20 cellular contexts compared by ENCODE assay signal in the genomic region with DNA sequence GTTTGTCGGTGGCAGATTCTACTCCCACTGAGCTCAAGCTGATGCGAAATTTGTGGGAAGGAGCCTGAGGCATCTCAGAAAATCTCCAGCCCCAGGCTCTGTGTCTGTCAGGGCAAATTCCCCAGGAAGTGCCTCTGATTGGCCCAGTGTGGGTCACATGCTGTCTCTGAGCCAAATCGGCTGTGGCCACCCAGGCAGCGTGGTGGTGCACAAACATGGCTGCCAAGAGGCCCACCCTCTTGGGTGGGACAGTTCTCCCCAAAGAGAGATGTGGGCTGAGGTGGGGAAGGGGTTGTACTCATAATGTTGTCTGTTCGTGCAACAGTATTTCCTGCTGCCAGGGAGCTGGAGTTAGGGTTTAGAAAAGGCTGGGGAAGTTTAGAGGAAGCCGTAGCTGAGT.
A peak's percentile ranks its signal among the peaks of the same experiment; 100 is the strongest.
DNase-seq lines count a peak whose midpoint lies in the region; ATAC-seq, FAIRE-seq and TF ChIP-seq lines count a peak whose summit lies in the region.
"Had no signal": no experiment of that assay in that cellular context is flagged by ENCODE, and none has a peak within 500 bp of the region (broad histone marks: within the 10 kb centered on the region; RNA-seq: fewer than 3 reads in every experiment).

No MANE protein-coding gene starts in this region.

- H2BK20ac ChIP-seq in H1 (ENCODE audit: low read length), result no peak overlapping the region

- H3K27me3 ChIP-seq in DND-41 (ENCODE audit: insufficient read depth, low read length, poor library complexity), result no peaks in the 10 kb centered on the region
- peaks cover 92% of the 10 kb centered on the region for H3K27me3 ChIP-seq in PC-3 (ENCODE audit: low read length)
- H3K27me3 ChIP-seq in H1 (replicated peaks in 1 of 4; ENCODE audit: control insufficient read depth in 3 of 4, extremely low read depth in 1 of 4, insufficient read depth in 3 of 4, low read length in 3 of 4), result no peaks in the 10 kb centered on the region
- H3K27me3 ChIP-seq in CD4-positive, alpha-beta T cell (ENCODE audit: control insufficient read depth, insufficient read depth, low read length), result no peaks in the 10 kb centered on the region

- H3K36me3 Mint-ChIP-seq in CD4-positive, alpha-beta T cell (ENCODE audit: low read depth), result no peaks in the 10 kb centered on the region
- H3K36me3 Mint-ChIP-seq: CD8-positive, alpha-beta T cell; T-cell had no signal

- peak; percentile 14 for DNase-seq in DND-41
- no peak for DNase-seq in PC-3
- DNase-seq in H1 (ENCODE audit: low read depth in 1 of 2, low spot score in 2 of 2), result no peak
- DNase-seq in NCI-H128 (lab: John Stamatoyannopoulos, UW; ENCODE audit: unreplicated experiment), result no peak
- DNase-seq in CD4-positive, alpha-beta T cell, result no peak
- DNase-seq in NCI-H146 treated with DMSO at 0.1 percent for 48 hours (lab: John Stamatoyannopoulos, UW; ENCODE audit: unreplicated experiment), result no peak
- DNase-seq: 8988T; BE2C; CD8-positive, alpha-beta T cell; DMS79 treated with DMSO at 0.1 percent for 48 hours; GF-D8; H7; NCI-H1092 treated with DMSO at 0.1 percent for 48 hours; NCI-H187; PC-9; T-cell had no signal

- H2BK12ac ChIP-seq in H1 (ENCODE audit: low read depth, low read length), result no peak overlapping the region

- no peak overlapping the region for H4K91ac ChIP-seq in H1 (replicated peaks; ENCODE audit: insufficient read length, low read length)

- H3K9ac ChIP-seq in DND-41 (ENCODE audit: low read depth, low read length), result no peak overlapping the region
- H3K9ac ChIP-seq in PC-3 (ENCODE audit: low read length), result no peak overlapping the region
- H3K9ac ChIP-seq in H1 (replicated peaks in 1 of 4; ENCODE audit: extremely low read depth in 1 of 4, low read depth in 3 of 4, low read length in 3 of 4), result no peak overlapping the region

- H3K4ac ChIP-seq in H1 (replicated peaks; ENCODE audit: insufficient read length, low read depth, low read length), result no peak overlapping the region

- H3K18ac ChIP-seq in H1 (ENCODE audit: extremely low read depth, low read length), result no peak overlapping the region

- H2AFZ ChIP-seq in DND-41 (ENCODE audit: low read depth, low read length), result no peak overlapping the region
- H2AFZ ChIP-seq in PC-3 (ENCODE audit: low read length), result no peak overlapping the region; the same call in 1 of the 2 replicates
- H2AFZ ChIP-seq in H1 (ENCODE audit: low read length), result peak overlapping the region; percentile 96; the same call in 1 of the 2 replicates
- H2AFZ ChIP-seq: PC-9 had no signal

- H3K27ac Mint-ChIP-seq in CD4-positive, alpha-beta T cell, result no peak overlapping the region
- H3K27ac Mint-ChIP-seq: CD8-positive, alpha-beta T cell; T-cell had no signal

- H2BK15ac ChIP-seq in H1 (ENCODE audit: low read length), result no peak overlapping the region

- H4K8ac ChIP-seq in H1 (ENCODE audit: extremely low read depth, insufficient read depth, low read length), result 0 out of 2 replicates have a peak overlapping the region, but pooled peaks have one; percentile 57

- no peak overlapping the region for H4K5ac ChIP-seq in H1 (ENCODE audit: insufficient read length, low read depth, low read length)

- peaks cover 31% of the 10 kb centered on the region for H3K27me3 Mint-ChIP-seq in CD4-positive, alpha-beta T cell

- TF ChIP-seq EP300 in Ishikawa (IDR thresholded peaks at IDR 0.05; ENCODE audit: borderline replicate concordance) (no peak), H1 (IDR thresholded peaks at IDR 0.05; ENCODE audit: borderline replicate concordance in 1 of 2, low read depth in 2 of 2, low read length in 2 of 2) (no peak)

- H2BK120ac ChIP-seq in H1 (replicated peaks; ENCODE audit: low read depth, low read length), result no peak overlapping the region

- H4K20me1 ChIP-seq in DND-41 (ENCODE audit: insufficient read depth, low read length) (no peaks in the 10 kb centered on the region; the same call in 1 of the 2 replicates), PC-3 (ENCODE audit: low read length) (no peaks in the 10 kb centered on the region), H1 (replicated peaks in 1 of 2; ENCODE audit: control insufficient read depth in 1 of 2, insufficient read depth in 2 of 2, low read length in 2 of 2) (no peaks in the 10 kb centered on the region)

- no peak overlapping the region for H3K4me3 Mint-ChIP-seq in CD4-positive, alpha-beta T cell
- H3K4me3 Mint-ChIP-seq: CD8-positive, alpha-beta T cell; T-cell had no signal

- H3K23ac ChIP-seq in H1 (ENCODE audit: insufficient read length), result no peak overlapping the region

- no peak overlapping the region for H3K4me3 ChIP-seq in DND-41 (ENCODE audit: low read depth in 1 of 2, low read length in 2 of 2)
- H3K4me3 ChIP-seq in PC-3 (ENCODE audit: low read length), result no peak overlapping the region
- H3K4me3 ChIP-seq in H1 (ENCODE audit: extremely low read depth in 1 of 4, insufficient read depth in 2 of 4, low read depth in 3 of 4, low read length in 4 of 4), result no peak overlapping the region
- H3K4me3 ChIP-seq: PC-9 had no signal

- no peak overlapping the region for H3K27ac ChIP-seq in DND-41 (ENCODE audit: low read length)
- no peak overlapping the region for H3K27ac ChIP-seq in PC-3 (ENCODE audit: low read length)
- no peak overlapping the region for H3K27ac ChIP-seq in H1 (ENCODE audit: low read depth, low read length)
- no peak overlapping the region for H3K27ac ChIP-seq in CD4-positive, alpha-beta T cell (ENCODE audit: low read depth, low read length)
- H3K27ac ChIP-seq: PC-9 had no signal

- no peaks in the 10 kb centered on the region for H3K79me1 ChIP-seq in H1 (ENCODE audit: low read depth, low read length)

- H3K4me1 Mint-ChIP-seq in CD4-positive, alpha-beta T cell (ENCODE audit: low read depth), result no peaks in the 10 kb centered on the region
- H3K4me1 Mint-ChIP-seq: T-cell had no signal

- no TSS peak for BruUV-seq in PC-3 (replicated peaks; lab: Mats Ljungman, UMichigan)

- H3K9me3 Mint-ChIP-seq in CD4-positive, alpha-beta T cell, result no peaks in the 10 kb centered on the region
- H3K9me3 Mint-ChIP-seq: CD8-positive, alpha-beta T cell; T-cell had no signal

- no peak for TF ChIP-seq POLR2A in H1 (IDR thresholded peaks at IDR 0.05; ENCODE audit: control extremely low read depth in 1 of 2, low read depth in 2 of 2, low read length in 2 of 2)

- CTCF ChIA-PET in PC-3 (lab: Charles Lee) (no interaction called here), H1 (lab: Charles Lee; ENCODE audit: partially characterized antibody) (no interaction called here)
- CTCF ChIA-PET in CD4-positive, alpha-beta T cell (lab: Charles Lee), result no interaction called here

- 93% methylated on average over 6 of the region's 6 CpGs; no CpG with 5 or more reads in 1 of the 2 experiments for WGBS in H1 (ENCODE audit: extremely low coverage in 1 of 2, insufficient coverage in 1 of 2, insufficient read length in 1 of 2, insufficient replicate concordance in 2 of 2, low coverage in 1 of 2, low lambda C conversion rate in 2 of 2, missing lambda C conversion rate in 1 of 2), 2 experiments

- H2AK5ac ChIP-seq in H1 (ENCODE audit: low read depth, low read length), result no peak overlapping the region

- POLR2A ChIA-PET in PC-3 (lab: Charles Lee; ENCODE audit: unreplicated experiment), result no interaction called here
- POLR2A ChIA-PET in H1 (lab: Charles Lee; ENCODE audit: partially characterized antibody), result no interaction called here
- POLR2A ChIA-PET in CD4-positive, alpha-beta T cell (lab: Charles Lee), result no interaction called here

- H3K4me2 ChIP-seq in DND-41 (ENCODE audit: insufficient read depth, low read length) (no peak overlapping the region), PC-3 (ENCODE audit: low read length) (0 out of 2 replicates have a peak overlapping the region, but pooled peaks have one; percentile 14), H1 (ENCODE audit: insufficient read depth in 1 of 2, low read depth in 2 of 2, low read length in 2 of 2) (no peak overlapping the region)
- H3K4me2 ChIP-seq: PC-9 had no signal

- FAIRE-seq in H1 (lab: Jason Lieb, UNC), result no peak
- FAIRE-seq: D721Med, GM12892 had no signal

- H3K14ac ChIP-seq in H1 (ENCODE audit: insufficient read length), result no peak overlapping the region

- H3F3A ChIP-seq in PC-3 (ENCODE audit: low read length, unreplicated experiment), result no peaks in the 10 kb centered on the region

- no peaks in the 10 kb centered on the region for H3K23me2 ChIP-seq in H1 (ENCODE audit: low read depth, low read length)

- intact Hi-C loops in PC-3 (cut with micrococcal nuclease), result no loop called here
- intact Hi-C loops in CD4-positive, alpha-beta T cell (cut with DNase I, micrococcal nuclease), result no loop called here

- no peaks in the 10 kb centered on the region for H3K9me2 ChIP-seq in PC-3 (replicated peaks; ENCODE audit: low read length)

- no peaks in the 10 kb centered on the region for H3K36me3 ChIP-seq in DND-41 (ENCODE audit: insufficient read depth, low read length)
- H3K36me3 ChIP-seq in PC-3 (ENCODE audit: low read depth, low read length), result no peaks in the 10 kb centered on the region
- no peaks in the 10 kb centered on the region for H3K36me3 ChIP-seq in H1 (ENCODE audit: control insufficient read depth in 2 of 4, insufficient read depth in 4 of 4, low read length in 3 of 4)
- H3K36me3 ChIP-seq: BE2C had no signal

- H3K9me3 ChIP-seq in DND-41 (ENCODE audit: insufficient read depth, low read length, severe bottlenecking) (no peaks in the 10 kb centered on the region), PC-3 (ENCODE audit: low read length) (no peaks in the 10 kb centered on the region), H1 (ENCODE audit: insufficient read depth in 2 of 2, low read depth in 1 of 2, low read length in 1 of 2) (no peaks in the 10 kb centered on the region)
- H3K9me3 ChIP-seq in CD4-positive, alpha-beta T cell (ENCODE audit: control insufficient read depth, low read length), result no peaks in the 10 kb centered on the region
- H3K9me3 ChIP-seq: BE2C had no signal

- no peak for TF ChIP-seq RAD21 in Ishikawa (IDR thresholded peaks at IDR 0.05; ENCODE audit: low read depth)
- TF ChIP-seq RAD21 in H1 (IDR thresholded peaks at IDR 0.05 in 1 of 2, conservative IDR thresholded peaks at IDR 0.05 in 1 of 2; ENCODE audit: low read depth in 2 of 2, low read length in 2 of 2), result no peak

- no peak for TF ChIP-seq CTCF in DND-41 (IDR thresholded peaks at IDR 0.05; ENCODE audit: borderline replicate concordance, extremely low read depth, low read length, poor library complexity, severe bottlenecking)
- no peak for TF ChIP-seq CTCF in PC-3 (conservative IDR thresholded peaks at IDR 0.05; ENCODE audit: low read depth, low read length)
- no peak for TF ChIP-seq CTCF in H1 (IDR thresholded peaks at IDR 0.05; ENCODE audit: control extremely low read depth in 1 of 3, insufficient read depth in 1 of 3, low read depth in 1 of 3, low read length in 3 of 3)
- TF ChIP-seq CTCF in CD4-positive, alpha-beta T cell (IDR thresholded peaks at IDR 0.05), result no peak

- H3K4me1 ChIP-seq in DND-41 (ENCODE audit: insufficient read depth, low read length), result no peaks in the 10 kb centered on the region
- H3K4me1 ChIP-seq in PC-3 (ENCODE audit: insufficient read depth, low read length), result no peaks in the 10 kb centered on the region
- no peaks in the 10 kb centered on the region for H3K4me1 ChIP-seq in H1 (replicated peaks in 1 of 4; ENCODE audit: control insufficient read depth in 3 of 4, insufficient read depth in 4 of 4, low read length in 3 of 4)
- H3K4me1 ChIP-seq: BE2C had no signal

- ATAC-seq in DND-41 (ENCODE audit: insufficient read depth, low read depth), result 0 out of 3 replicates have a peak, but pooled peaks have one; percentile 44
- no peak for ATAC-seq in PC-3
- no peak for ATAC-seq in CD4-positive, alpha-beta T cell (ENCODE audit: poor library complexity)
- no peak for ATAC-seq in HG03442 (IDR thresholded peaks at IDR 0.05; ENCODE audit: unreplicated experiment)
- ATAC-seq: CD8-positive, alpha-beta T cell; T-cell had no signal

- H3K79me2 ChIP-seq in DND-41 (ENCODE audit: insufficient read depth, low read length) (no peaks in the 10 kb centered on the region), PC-3 (ENCODE audit: low read length) (no peaks in the 10 kb centered on the region), H1 (ENCODE audit: control insufficient read depth in 1 of 2, insufficient read depth in 2 of 2, low read length in 2 of 2) (no peaks in the 10 kb centered on the region)

- H3K56ac ChIP-seq in H1 (replicated peaks; ENCODE audit: insufficient read length, low read depth, low read length), result no peak overlapping the region

- H2BK5ac ChIP-seq in H1 (ENCODE audit: low read depth, low read length), result no peak overlapping the region
